ENCODE assay signal across 22 cellular contexts in the genomic region with DNA sequence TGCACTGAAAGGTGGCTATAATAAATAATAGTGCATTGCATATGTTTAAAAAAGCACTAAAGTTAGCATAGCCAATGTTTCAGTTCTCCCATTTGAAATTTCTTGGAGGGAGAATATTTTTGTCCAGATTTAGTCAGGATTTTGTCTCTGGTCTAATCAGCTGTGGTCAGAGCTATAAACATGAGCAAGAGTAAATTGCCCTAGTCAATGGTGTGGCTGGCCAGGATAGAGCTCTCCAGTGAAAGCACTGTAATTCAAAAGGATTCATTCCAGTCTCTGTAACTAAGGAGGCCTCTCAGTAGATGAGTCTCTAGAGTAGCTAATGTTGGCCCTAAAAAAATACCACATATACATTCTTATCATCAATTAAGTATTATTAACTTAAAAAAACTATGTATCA.
DNase-seq lines count a peak whose midpoint lies in the region; ATAC-seq, FAIRE-seq and TF ChIP-seq lines count a peak whose summit lies in the region.
"Had no signal": no experiment of that assay in that cellular context is flagged by ENCODE, and none has a peak within 500 bp of the region (broad histone marks: within the 10 kb centered on the region; RNA-seq: fewer than 3 reads in every experiment).

No MANE protein-coding gene starts in this region.

- no peaks in the 10 kb centered on the region for H3K4me1 Mint-ChIP-seq in astrocyte (ENCODE audit: low read depth, unreplicated experiment)
- H3K4me1 Mint-ChIP-seq in stimulated activated naive CD8-positive, alpha-beta T cell treated with anti-CD3 and anti-CD28 coated beads, Interleukin-15, amount 100 ng/mL, for 72 hours: no peaks in the 10 kb centered on the region
- H3K4me1 Mint-ChIP-seq: B cell; CD4-positive, CD25-positive, alpha-beta regulatory T cell had no signal

- no peak overlapping the region for H3K4me3 Mint-ChIP-seq in astrocyte (ENCODE audit: unreplicated experiment)
- H3K4me3 Mint-ChIP-seq in stimulated activated naive CD8-positive, alpha-beta T cell treated with anti-CD3 and anti-CD28 coated beads, Interleukin-15, amount 100 ng/mL, for 72 hours: no peak overlapping the region
- H3K4me3 Mint-ChIP-seq: B cell; CD4-positive, CD25-positive, alpha-beta regulatory T cell; CD8-positive, alpha-beta T cell; HFFc6 had no signal

- H3K27me3 Mint-ChIP-seq in astrocyte (ENCODE audit: low read depth, unreplicated experiment): no peaks in the 10 kb centered on the region
- H3K27me3 Mint-ChIP-seq in stimulated activated naive CD8-positive, alpha-beta T cell treated with anti-CD3 and anti-CD28 coated beads, Interleukin-15, amount 100 ng/mL, for 72 hours: peaks cover 25% of the 10 kb centered on the region

- H3K4me3 ChIP-seq in astrocyte (ENCODE audit: insufficient read depth, low read depth, low read length): no peak overlapping the region
- H3K4me3 ChIP-seq: BLaER1, GM12878, HAP-1 had no signal

- H3K36me3 Mint-ChIP-seq in astrocyte (ENCODE audit: low read depth, unreplicated experiment): no peaks in the 10 kb centered on the region
- H3K36me3 Mint-ChIP-seq: CD4-positive, CD25-positive, alpha-beta regulatory T cell; CD8-positive, alpha-beta T cell had no signal

- peaks cover 10% of the 10 kb centered on the region for H3K9me3 Mint-ChIP-seq in astrocyte (ENCODE audit: unreplicated experiment)
- peaks cover 12 to 24% of the 10 kb centered on the region in 2 donors for H3K9me3 Mint-ChIP-seq in stimulated activated naive CD8-positive, alpha-beta T cell treated with anti-CD3 and anti-CD28 coated beads, Interleukin-15, amount 100 ng/mL, for 72 hours

- H3K9ac ChIP-seq in astrocyte (ENCODE audit: low read length): no peak overlapping the region
- H3K9ac ChIP-seq: BLaER1 had no signal

- no peak overlapping the region for H3K27ac ChIP-seq in astrocyte (ENCODE audit: low read depth, low read length)
- H3K27ac ChIP-seq: BLaER1, C4-2B had no signal

- FAIRE-seq in astrocyte (lab: Jason Lieb, UNC): no peak
- FAIRE-seq: GM12878, GM19239, H54 had no signal

- H3K4me1 ChIP-seq in astrocyte (ENCODE audit: insufficient read depth, low read length): no peaks in the 10 kb centered on the region
- H3K4me1 ChIP-seq: BLaER1, Caco-2, HAP-1 had no signal

- H3K27ac Mint-ChIP-seq in astrocyte (ENCODE audit: unreplicated experiment): no peak overlapping the region
- no peak overlapping the region for H3K27ac Mint-ChIP-seq in stimulated activated naive CD8-positive, alpha-beta T cell treated with anti-CD3 and anti-CD28 coated beads, Interleukin-15, amount 100 ng/mL, for 72 hours
- H3K27ac Mint-ChIP-seq: B cell; CD4-positive, CD25-positive, alpha-beta regulatory T cell; CD8-positive, alpha-beta T cell; HFFc6 had no signal

- no peaks in the 10 kb centered on the region for H3K79me2 ChIP-seq in astrocyte (ENCODE audit: insufficient read depth, low read length)

- peak; percentile 8 for DNase-seq in M059J (ENCODE audit: low read depth)
- DNase-seq in astrocyte (ENCODE audit: low read depth): peak; percentile 36
- peak; percentile 74 for DNase-seq in fibroblast of peridontal ligament (ENCODE audit: extremely low read depth)
- DNase-seq in stimulated activated naive CD8-positive, alpha-beta T cell treated with anti-CD3 and anti-CD28 coated beads, Interleukin-15, amount 100 ng/mL, for 72 hours: no peak
- no peak for DNase-seq in AML-193 (lab: John Stamatoyannopoulos, UW)
- DNase-seq: Caco-2; CD4-positive, CD25-positive, alpha-beta regulatory T cell; CD8-positive, alpha-beta T cell; DMS153; DND-41; EL; GDM1; GOT3; HFFc6 had no signal

- TF ChIP-seq CTCF in astrocyte (IDR thresholded peaks at IDR 0.05; ENCODE audit: insufficient read depth, low read depth, low read length): no peak

- H3K4me2 ChIP-seq in astrocyte (ENCODE audit: low read length): no peak overlapping the region
- H3K4me2 ChIP-seq: BLaER1 had no signal

- no peak for ATAC-seq in stimulated activated naive CD8-positive, alpha-beta T cell treated with anti-CD3 and anti-CD28 coated beads, Interleukin-15, amount 100 ng/mL, for 72 hours
- ATAC-seq in GM21786 (IDR thresholded peaks at IDR 0.05; ENCODE audit: unreplicated experiment): no peak
- ATAC-seq: CD8-positive, alpha-beta T cell; GM12878 had no signal

- no peaks in the 10 kb centered on the region for H4K20me1 ChIP-seq in astrocyte (ENCODE audit: insufficient read depth, low read length)
- H4K20me1 ChIP-seq: BLaER1 had no signal

- peaks cover 8% of the 10 kb centered on the region for H3K9me3 ChIP-seq in astrocyte (ENCODE audit: insufficient read depth, low read depth, low read length)

- H2AFZ ChIP-seq in astrocyte (ENCODE audit: low read depth, low read length): no peak overlapping the region

- H3K27me3 ChIP-seq in astrocyte (ENCODE audit: insufficient read depth, low read length): no peaks in the 10 kb centered on the region
- H3K27me3 ChIP-seq: BLaER1 had no signal

- no peaks in the 10 kb centered on the region for H3K36me3 ChIP-seq in astrocyte (ENCODE audit: insufficient read depth, low read length)

Comparison
In these comparisons a context has a peak if more than half of its experiments do, and no peak if none do; other contexts are left out.
1. DNase-seq: peak in M059J (single experiment), astrocyte (single experiment) and fibroblast of peridontal ligament (single experiment); none in stimulated activated naive CD8-positive, alpha-beta T cell treated with anti-CD3 and anti-CD28 coated beads, Interleukin-15, amount 100 ng/mL, for 72 hours (0 of 2) and AML-193 (0 of 2).